1 cellular context compared by ENCODE assay signal in genomic region chr6:148565321-148565926, GRCh38.
TF ChIP-seq lines count a peak whose summit lies in the region.

No MANE protein-coding gene starts in this region.

TF ChIP-seq in SK-N-SH, 30 proteins besides CTCF, POLR2A, EP300 and RAD21 (continued from another document):
- TF ChIP-seq, protein P1, sequence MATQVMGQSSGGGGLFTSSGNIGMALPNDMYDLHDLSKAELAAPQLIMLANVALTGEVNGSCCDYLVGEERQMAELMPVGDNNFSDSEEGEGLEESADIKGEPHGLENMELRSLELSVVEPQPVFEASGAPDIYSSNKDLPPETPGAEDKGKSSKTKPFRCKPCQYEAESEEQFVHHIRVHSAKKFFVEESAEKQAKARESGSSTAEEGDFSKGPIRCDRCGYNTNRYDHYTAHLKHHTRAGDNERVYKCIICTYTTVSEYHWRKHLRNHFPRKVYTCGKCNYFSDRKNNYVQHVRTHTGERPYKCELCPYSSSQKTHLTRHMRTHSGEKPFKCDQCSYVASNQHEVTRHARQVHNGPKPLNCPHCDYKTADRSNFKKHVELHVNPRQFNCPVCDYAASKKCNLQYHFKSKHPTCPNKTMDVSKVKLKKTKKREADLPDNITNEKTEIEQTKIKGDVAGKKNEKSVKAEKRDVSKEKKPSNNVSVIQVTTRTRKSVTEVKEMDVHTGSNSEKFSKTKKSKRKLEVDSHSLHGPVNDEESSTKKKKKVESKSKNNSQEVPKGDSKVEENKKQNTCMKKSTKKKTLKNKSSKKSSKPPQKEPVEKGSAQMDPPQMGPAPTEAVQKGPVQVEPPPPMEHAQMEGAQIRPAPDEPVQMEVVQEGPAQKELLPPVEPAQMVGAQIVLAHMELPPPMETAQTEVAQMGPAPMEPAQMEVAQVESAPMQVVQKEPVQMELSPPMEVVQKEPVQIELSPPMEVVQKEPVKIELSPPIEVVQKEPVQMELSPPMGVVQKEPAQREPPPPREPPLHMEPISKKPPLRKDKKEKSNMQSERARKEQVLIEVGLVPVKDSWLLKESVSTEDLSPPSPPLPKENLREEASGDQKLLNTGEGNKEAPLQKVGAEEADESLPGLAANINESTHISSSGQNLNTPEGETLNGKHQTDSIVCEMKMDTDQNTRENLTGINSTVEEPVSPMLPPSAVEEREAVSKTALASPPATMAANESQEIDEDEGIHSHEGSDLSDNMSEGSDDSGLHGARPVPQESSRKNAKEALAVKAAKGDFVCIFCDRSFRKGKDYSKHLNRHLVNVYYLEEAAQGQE (IDR thresholded peaks at IDR 0.05; ENCODE audit: low read depth, low read length) = no peak
- TF ChIP-seq TEAD4 (IDR thresholded peaks at IDR 0.05; ENCODE audit: borderline replicate concordance, insufficient read depth) (no peak), GATA2 (CRISPR knock-in tag; IDR thresholded peaks at IDR 0.05) (no peak), FOSL2 (IDR thresholded peaks at IDR 0.05; ENCODE audit: borderline replicate concordance, low read depth) (no peak), MAX (IDR thresholded peaks at IDR 0.05; ENCODE audit: low read depth) (no peak), SIN3A (IDR thresholded peaks at IDR 0.05; ENCODE audit: borderline replicate concordance, low read depth, low read length) (no peak), MEF2A (IDR thresholded peaks at IDR 0.05; ENCODE audit: borderline replicate concordance, low read depth) (no peak), MXI1 (IDR thresholded peaks at IDR 0.05; ENCODE audit: low read depth, low read length) (no peak)
- TF ChIP-seq, protein P2, sequence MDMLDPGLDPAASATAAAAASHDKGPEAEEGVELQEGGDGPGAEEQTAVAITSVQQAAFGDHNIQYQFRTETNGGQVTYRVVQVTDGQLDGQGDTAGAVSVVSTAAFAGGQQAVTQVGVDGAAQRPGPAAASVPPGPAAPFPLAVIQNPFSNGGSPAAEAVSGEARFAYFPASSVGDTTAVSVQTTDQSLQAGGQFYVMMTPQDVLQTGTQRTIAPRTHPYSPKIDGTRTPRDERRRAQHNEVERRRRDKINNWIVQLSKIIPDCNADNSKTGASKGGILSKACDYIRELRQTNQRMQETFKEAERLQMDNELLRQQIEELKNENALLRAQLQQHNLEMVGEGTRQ (IDR thresholded peaks at IDR 0.05; ENCODE audit: borderline replicate concordance, low read depth, low read length) = no peak
TF ChIP-seq in SK-N-SH: peak in this region for 0.
